In the genomic region with DNA sequence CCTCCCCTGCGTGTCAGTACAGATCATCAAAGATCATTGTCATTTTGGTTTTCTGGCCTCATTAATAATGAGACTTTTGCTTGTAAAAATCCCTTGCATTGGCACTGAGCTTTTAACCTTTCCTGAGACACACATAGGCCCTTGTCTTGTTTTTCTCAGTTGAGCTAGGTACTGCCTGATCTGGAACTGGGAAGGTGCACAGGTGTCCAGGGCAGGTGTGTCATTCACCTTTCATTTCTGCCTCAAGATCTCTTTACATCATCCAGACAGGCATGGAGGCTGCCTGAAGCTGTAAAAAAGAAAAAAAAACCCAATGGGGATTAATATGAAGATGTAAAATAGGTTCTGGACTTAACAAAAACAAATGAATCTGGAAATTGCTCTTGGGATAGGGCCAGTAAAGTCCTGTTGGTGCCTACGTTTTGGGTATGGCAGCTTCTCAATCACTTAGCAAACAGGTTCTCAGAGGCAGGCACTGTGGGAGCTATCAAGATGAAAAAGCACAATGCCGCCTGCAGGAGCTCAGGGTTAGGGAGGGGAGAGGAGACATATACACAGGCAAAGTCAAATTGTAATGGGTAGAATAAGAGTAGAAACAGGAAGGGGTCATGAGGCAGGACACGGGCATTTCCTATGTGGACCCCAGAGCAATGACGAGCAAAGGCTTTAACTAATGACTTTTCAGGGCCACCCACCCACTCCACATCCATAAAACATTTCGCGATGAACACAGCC, we compare ENCODE assay signal across 8 cellular contexts. TPM values are rescaled to one million over a fixed set of nuclear protein-coding genes. Genes with fewer than 3 reads are reported as not detected.
DNase-seq lines count a peak whose midpoint lies in the region; ATAC-seq and TF ChIP-seq lines count a peak whose summit lies in the region.

No MANE protein-coding gene starts in this region.

- H3K27ac ChIP-seq in CD4-positive, CD25-positive, alpha-beta regulatory T cell (ENCODE audit: insufficient read depth, low read length, poor library complexity, severe bottlenecking) = peak overlapping the region; percentile 85
- H3K27ac ChIP-seq in colonic mucosa = peak overlapping the region; percentile 62

- H3K9me2 ChIP-seq in Loucy (replicated peaks; ENCODE audit: low read depth, low read length) = no peaks in the 10 kb centered on the region

- no peaks in the 10 kb centered on the region for H3K9me3 Mint-ChIP-seq in CD4-positive, CD25-positive, alpha-beta regulatory T cell
- no peaks in the 10 kb centered on the region for H3K9me3 Mint-ChIP-seq in nephron progenitor cell

- no peaks in the 10 kb centered on the region for H3K27me3 ChIP-seq in CD4-positive, CD25-positive, alpha-beta regulatory T cell (ENCODE audit: control insufficient read depth, insufficient read depth, low read length)
- H3K27me3 ChIP-seq in Loucy (ENCODE audit: insufficient read depth, low read length, poor library complexity, severe bottlenecking) (peaks cover 4% of the 10 kb centered on the region), colonic mucosa (no peaks in the 10 kb centered on the region)

- H3K4me3 ChIP-seq in CD4-positive, CD25-positive, alpha-beta regulatory T cell (ENCODE audit: low read depth, low read length) = no peak overlapping the region
- H3K4me3 ChIP-seq in Loucy (ENCODE audit: low read length, poor library complexity, severe bottlenecking) = peak overlapping the region; percentile 80
- H3K4me3 ChIP-seq in colonic mucosa = peak overlapping the region; percentile 80

- no peak for ATAC-seq in CD4-positive, CD25-positive, alpha-beta regulatory T cell (ENCODE audit: low read depth in 2 of 2)
- no peak for ATAC-seq in HG03159 (IDR thresholded peaks at IDR 0.05; ENCODE audit: unreplicated experiment)

- no peaks in the 10 kb centered on the region for H3K27me3 Mint-ChIP-seq in CD4-positive, CD25-positive, alpha-beta regulatory T cell
- H3K27me3 Mint-ChIP-seq in nephron progenitor cell (ENCODE audit: low read depth, poor library complexity) = peaks cover 74% of the 10 kb centered on the region

- H3K4me3 Mint-ChIP-seq in CD4-positive, CD25-positive, alpha-beta regulatory T cell = peak overlapping the region; percentile 85 to 96 (median 89)
- peak overlapping the region; percentile 84 for H3K4me3 Mint-ChIP-seq in nephron progenitor cell

- no peaks in the 10 kb centered on the region for H3K36me3 Mint-ChIP-seq in CD4-positive, CD25-positive, alpha-beta regulatory T cell
- no peaks in the 10 kb centered on the region for H3K36me3 Mint-ChIP-seq in nephron progenitor cell (ENCODE audit: low read depth)

- peak overlapping the region; percentile 94 to 96 (median 96) for H3K27ac Mint-ChIP-seq in CD4-positive, CD25-positive, alpha-beta regulatory T cell
- peak overlapping the region; percentile 88 for H3K27ac Mint-ChIP-seq in nephron progenitor cell

- peak overlapping the region; percentile 87 for H2AFZ ChIP-seq in Loucy (ENCODE audit: low read length)

- intact Hi-C loops in colonic mucosa (cut with DNase I) = loop anchor here (10.0 kb wide), 1 partner anchor 286 kb away; no protein-coding TSS in a partner anchor

- peaks cover 37% of the 10 kb centered on the region for H3K4me1 ChIP-seq in CD4-positive, CD25-positive, alpha-beta regulatory T cell (ENCODE audit: control insufficient read depth, insufficient read depth, low read length, poor library complexity, severe bottlenecking)
- H3K4me1 ChIP-seq in Loucy (ENCODE audit: insufficient read depth, low read length, poor library complexity, severe bottlenecking) = peaks cover 10% of the 10 kb centered on the region
- no peaks in the 10 kb centered on the region for H3K4me1 ChIP-seq in colonic mucosa

- H3F3A ChIP-seq in Loucy (ENCODE audit: low read depth) = no peaks in the 10 kb centered on the region

- no peaks in the 10 kb centered on the region for H4K20me1 ChIP-seq in Loucy (ENCODE audit: insufficient read depth, low read length, poor library complexity, severe bottlenecking)

- H3K9ac ChIP-seq in Loucy (ENCODE audit: low read depth, low read length, poor library complexity, severe bottlenecking) (peak overlapping the region; percentile 47), colonic mucosa (ENCODE audit: low read depth in 2 of 2, low read length in 2 of 2) (peak overlapping the region; percentile 79 to 88)

- H3K79me2 ChIP-seq in Loucy (ENCODE audit: insufficient read depth, low read length) = no peaks in the 10 kb centered on the region

- no peaks in the 10 kb centered on the region for H3K36me3 ChIP-seq in CD4-positive, CD25-positive, alpha-beta regulatory T cell (ENCODE audit: control insufficient read depth, insufficient read depth, low read length)
- H3K36me3 ChIP-seq in Loucy (ENCODE audit: insufficient read depth, low read length) (no peaks in the 10 kb centered on the region), colonic mucosa (no peaks in the 10 kb centered on the region)

- H3K9me3 ChIP-seq in CD4-positive, CD25-positive, alpha-beta regulatory T cell (ENCODE audit: control insufficient read depth in 2 of 2, low read length in 2 of 2) = no peaks in the 10 kb centered on the region
- H3K9me3 ChIP-seq in Loucy (ENCODE audit: insufficient read depth, low read depth, low read length) (no peaks in the 10 kb centered on the region), colonic mucosa (no peaks in the 10 kb centered on the region)

- DNase-seq in CD4-positive, CD25-positive, alpha-beta regulatory T cell = peak in 1 of 3 donors; percentile 19
- DNase-seq in colonic mucosa (no peak), nephron progenitor cell (no peak), NCI-H2081 treated with DMSO at 0.1 percent for 48 hours (lab: John Stamatoyannopoulos, UW) (no peak), dedifferentiated amniotic fluid mesenchymal stem cell (ENCODE audit: extremely low spot score) (no peak), germinal center (ENCODE audit: low spot score) (no peak)

- H3K4me2 ChIP-seq in Loucy (ENCODE audit: low read depth, low read length, poor library complexity, severe bottlenecking) = peak overlapping the region; percentile 87

- TF ChIP-seq CTCF in Loucy (conservative IDR thresholded peaks at IDR 0.05; ENCODE audit: low read length) (no peak), colonic mucosa (IDR thresholded peaks at IDR 0.05) (no peak), nephron progenitor cell (IDR thresholded peaks at IDR 0.05) (no peak)

- peaks cover 0 to 55% (median 23%) of the 10 kb centered on the region in 4 donors for H3K4me1 Mint-ChIP-seq in CD4-positive, CD25-positive, alpha-beta regulatory T cell
- H3K4me1 Mint-ChIP-seq in nephron progenitor cell = peaks cover 40% of the 10 kb centered on the region

RNA-seq across cellular contexts. Expression of a gene that starts 1.0 kb away (rescaled TPM):
- total RNA-seq in CD4-positive, CD25-positive, alpha-beta regulatory T cell = 16.4 TPM
- 1 to 10 TPM in 3 of 4 donors, under 1 TPM in 1; 0.68 to 1.7 (median 1.3) TPM for polyA plus RNA-seq in CD4-positive, CD25-positive, alpha-beta regulatory T cell
- total RNA-seq in colonic mucosa = 1 to 10 TPM; 6.7 to 8.4 TPM

RNA-seq across cellular contexts. Expression of a gene that starts 58.8 kb away (rescaled TPM):
- total RNA-seq in CD4-positive, CD25-positive, alpha-beta regulatory T cell = not detected
- not detected for polyA plus RNA-seq in CD4-positive, CD25-positive, alpha-beta regulatory T cell
- total RNA-seq in colonic mucosa = under 1 TPM in 1 of 2 donors, not detected in 1; 0.19 TPM
